Comparison of ENCODE assay signal across 12 cellular contexts in the genomic region with DNA sequence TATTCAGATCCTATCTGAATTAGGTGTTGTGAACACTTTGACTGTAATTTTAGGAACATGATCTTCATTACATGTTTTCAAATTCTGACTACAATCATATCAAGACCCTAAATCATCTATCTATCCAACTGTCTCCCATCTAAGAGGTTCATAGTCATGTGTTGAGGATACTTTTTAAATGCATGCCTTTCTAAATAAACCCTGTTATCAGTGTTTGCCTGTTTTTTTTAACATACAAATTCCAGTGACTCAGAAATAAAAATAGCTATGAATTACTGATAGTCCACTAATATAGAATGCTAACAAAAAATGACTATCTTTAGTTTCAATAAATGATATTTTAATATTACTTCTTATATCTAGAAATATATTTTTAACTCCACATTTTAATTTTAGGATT. TPM values are rescaled to one million over a fixed set of nuclear protein-coding genes. Genes with fewer than 3 reads are reported as not detected.
A peak's percentile ranks its signal among the peaks of the same experiment; 100 is the strongest.
DNase-seq lines count a peak whose midpoint lies in the region; ATAC-seq and TF ChIP-seq lines count a peak whose summit lies in the region.
"Had no signal": no experiment of that assay in that cellular context is flagged by ENCODE, and none has a peak within 500 bp of the region (broad histone marks: within the 10 kb centered on the region; RNA-seq: fewer than 3 reads in every experiment).

No MANE protein-coding gene starts in this region.

- no peaks in the 10 kb centered on the region for H3K27me3 ChIP-seq in KMS-11 (ENCODE audit: insufficient read depth, low read depth)

- H3K4me1 Mint-ChIP-seq in glutamatergic neuron (ENCODE audit: low read depth, unreplicated experiment): peaks cover 4% of the 10 kb centered on the region
- H3K4me1 Mint-ChIP-seq in activated T-cell treated with anti-CD3 and anti-CD28 coated beads, Interleukin-2, amount 50 U/mL, for 24 hours (ENCODE audit: low read depth): peaks cover 25% of the 10 kb centered on the region

- H3K4me2 ChIP-seq in KMS-11: peak overlapping the region; percentile 83

- intact Hi-C loops in left ventricle myocardium superior (cut with micrococcal nuclease) (no loop called here), left cardiac atrium (cut with DNase I) (no loop called here)

- H3K27ac Mint-ChIP-seq in glutamatergic neuron (ENCODE audit: unreplicated experiment): no peak overlapping the region
- H3K27ac Mint-ChIP-seq in activated T-cell treated with anti-CD3 and anti-CD28 coated beads, Interleukin-2, amount 50 U/mL, for 24 hours: no peak overlapping the region
- H3K27ac Mint-ChIP-seq: CD14-positive monocyte; CD8-positive, alpha-beta T cell had no signal

- no peak overlapping the region for H3K9ac ChIP-seq in KMS-11

- DNase-seq in left ventricle myocardium superior (no peak), left cardiac atrium (no peak), glutamatergic neuron (no peak), mesenteric fat pad (ENCODE audit: low spot score) (no peak), COR-L47 (lab: John Stamatoyannopoulos, UW) (no peak)
- DNase-seq in activated T-cell treated with anti-CD3 and anti-CD28 coated beads, Interleukin-2, amount 50 U/mL, for 24 hours: no peak
- DNase-seq: Caco-2; CD8-positive, alpha-beta T cell; DMS53 had no signal

- no peaks in the 10 kb centered on the region for H3K36me3 ChIP-seq in KMS-11 (ENCODE audit: insufficient read depth)

- H3K27me3 Mint-ChIP-seq in glutamatergic neuron (ENCODE audit: unreplicated experiment): no peaks in the 10 kb centered on the region
- no peaks in the 10 kb centered on the region for H3K27me3 Mint-ChIP-seq in activated T-cell treated with anti-CD3 and anti-CD28 coated beads, Interleukin-2, amount 50 U/mL, for 24 hours

- H3K79me2 ChIP-seq in KMS-11 (ENCODE audit: insufficient read depth, low read depth): peaks cover 73% of the 10 kb centered on the region

- H3K9me3 Mint-ChIP-seq in glutamatergic neuron (ENCODE audit: unreplicated experiment): no peaks in the 10 kb centered on the region
- H3K9me3 Mint-ChIP-seq in activated T-cell treated with anti-CD3 and anti-CD28 coated beads, Interleukin-2, amount 50 U/mL, for 24 hours: no peaks in the 10 kb centered on the region
- H3K9me3 Mint-ChIP-seq: CD14-positive monocyte; CD8-positive, alpha-beta T cell had no signal

- ATAC-seq in left ventricle myocardium superior: peak; percentile 65
- no peak for ATAC-seq in left cardiac atrium
- ATAC-seq: CD8-positive, alpha-beta T cell had no signal

- peaks cover 96% of the 10 kb centered on the region for H3K4me1 ChIP-seq in KMS-11 (ENCODE audit: low read depth, poor library complexity, severe bottlenecking)
- H3K4me1 ChIP-seq: Caco-2 had no signal

- H2AFZ ChIP-seq in KMS-11 (ENCODE audit: low read depth): no peak overlapping the region

- peak overlapping the region; percentile 72 for H3K27ac ChIP-seq in KMS-11
- H3K27ac ChIP-seq: HL-60 had no signal

- H3K4me3 ChIP-seq in KMS-11 (IDR thresholded peaks at IDR 0.05; ENCODE audit: insufficient read depth, low read depth, low read length): no peak overlapping the region

- no peaks in the 10 kb centered on the region for H4K20me1 ChIP-seq in KMS-11 (ENCODE audit: insufficient read depth)

- no peaks in the 10 kb centered on the region for H3K36me3 Mint-ChIP-seq in glutamatergic neuron (ENCODE audit: unreplicated experiment)
- H3K36me3 Mint-ChIP-seq in activated T-cell treated with anti-CD3 and anti-CD28 coated beads, Interleukin-2, amount 50 U/mL, for 24 hours (ENCODE audit: low read depth): peaks cover 38% of the 10 kb centered on the region

- TF ChIP-seq CTCF in KMS-11 (conservative IDR thresholded peaks at IDR 0.05; ENCODE audit: low read depth, low read length): no peak
- no peak for TF ChIP-seq CTCF in glutamatergic neuron (IDR thresholded peaks at IDR 0.05; ENCODE audit: partially characterized antibody, unreplicated experiment)

- peak overlapping the region; percentile 30 for H3K4me3 Mint-ChIP-seq in glutamatergic neuron (ENCODE audit: unreplicated experiment)
- no peak overlapping the region for H3K4me3 Mint-ChIP-seq in activated T-cell treated with anti-CD3 and anti-CD28 coated beads, Interleukin-2, amount 50 U/mL, for 24 hours
- H3K4me3 Mint-ChIP-seq: CD14-positive monocyte; CD8-positive, alpha-beta T cell had no signal

RNA-seq across cellular contexts. Expression of a gene that starts 8.0 kb away (rescaled TPM):
- total RNA-seq in left ventricle myocardium superior: 20.8 TPM
- total RNA-seq in left cardiac atrium: 10 to 100 TPM; 15.9 to 18.5 TPM
- 12.7 TPM for total RNA-seq in glutamatergic neuron (ENCODE audit: unreplicated experiment)
- total RNA-seq in mesenteric fat pad: 13.8 TPM
